In the genomic region with DNA sequence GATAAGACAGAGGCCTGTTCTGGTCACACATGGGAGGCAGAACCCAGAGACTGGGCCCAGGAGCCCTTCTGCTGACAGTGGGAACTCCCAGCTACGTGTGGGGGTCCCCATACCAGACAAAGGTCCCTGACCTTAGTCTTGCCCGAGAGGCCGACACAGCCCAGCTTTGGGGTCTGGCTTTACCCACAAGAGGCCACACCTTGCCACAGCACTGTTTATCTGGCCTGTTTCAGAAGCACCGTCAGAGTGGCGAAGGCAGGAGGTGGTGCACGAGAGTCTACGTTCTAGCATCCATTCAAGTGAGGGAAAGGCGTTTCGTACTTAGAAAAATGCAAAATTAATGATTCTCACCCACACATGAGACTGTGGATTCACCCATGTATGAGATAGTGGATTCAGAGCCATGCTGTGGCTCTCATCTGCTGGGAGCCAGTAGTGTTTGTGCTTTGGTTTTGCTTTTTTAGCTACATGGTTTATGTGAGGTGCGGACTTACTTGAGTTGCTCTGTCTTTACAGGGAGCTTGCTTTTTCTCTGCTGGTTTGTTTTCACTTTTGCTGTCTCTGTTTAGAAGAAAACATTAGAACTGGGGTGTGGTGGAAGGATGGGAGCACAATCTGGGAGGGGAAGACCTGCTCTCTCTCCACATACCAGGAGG, we compare ENCODE assay signal across 18 cellular contexts. TPM values are rescaled to one million over a fixed set of nuclear protein-coding genes. Genes with fewer than 3 reads are reported as not detected.
DNase-seq lines count a peak whose midpoint lies in the region; ATAC-seq, FAIRE-seq and TF ChIP-seq lines count a peak whose summit lies in the region.
"Had no signal": no experiment of that assay in that cellular context is flagged by ENCODE, and none has a peak within 500 bp of the region (broad histone marks: within the 10 kb centered on the region; RNA-seq: fewer than 3 reads in every experiment).

No MANE protein-coding gene starts in this region.

- H3K4me1 Mint-ChIP-seq in stimulated activated naive CD8-positive, alpha-beta T cell treated with anti-CD3 and anti-CD28 coated beads, Interleukin-15, amount 100 ng/mL, for 72 hours: no peaks in the 10 kb centered on the region
- peaks cover 17% of the 10 kb centered on the region for H3K4me1 Mint-ChIP-seq in neural crest cell
- H3K4me1 Mint-ChIP-seq: CD14-positive monocyte; CD4-positive, alpha-beta memory T cell had no signal

- no peak for DNase-seq in stimulated activated naive CD8-positive, alpha-beta T cell treated with anti-CD3 and anti-CD28 coated beads, Interleukin-15, amount 100 ng/mL, for 72 hours
- no peak for DNase-seq in stimulated activated naive CD8-positive, alpha-beta T cell treated with anti-CD3 and anti-CD28 coated beads, Interleukin-15, Interleukin-2, amounts not matched to agents 100 U/mL and 50 U/mL, for 24 hours
- DNase-seq in neural crest cell (ENCODE audit: low read depth, low spot score) (no peak), EL (no peak), HTR-8/SVneo (ENCODE audit: insufficient read length, low spot score) (no peak)
- DNase-seq: 8988T; CD4-positive, alpha-beta memory T cell; DMS153; DMS79 treated with DMSO at 0.1 percent for 48 hours; GOT3; H7; HFFc6 had no signal

- no peak for FAIRE-seq in HTR-8/SVneo (lab: Jason Lieb, UNC)
- FAIRE-seq: GM12878 had no signal

- no peak for ATAC-seq in stimulated activated naive CD8-positive, alpha-beta T cell treated with anti-CD3 and anti-CD28 coated beads, Interleukin-15, amount 100 ng/mL, for 72 hours
- no peak for ATAC-seq in stimulated activated naive CD8-positive, alpha-beta T cell treated with anti-CD3 and anti-CD28 coated beads, Interleukin-15, Interleukin-2, amounts not matched to agents 100 U/mL and 50 U/mL, for 24 hours
- ATAC-seq in HG03457 (IDR thresholded peaks at IDR 0.05; ENCODE audit: unreplicated experiment): no peak
- ATAC-seq: GM12878, HCT116 had no signal

- no peak for TF ChIP-seq CTCF in neural crest cell (conservative IDR thresholded peaks at IDR 0.05)

- no peaks in the 10 kb centered on the region for H3K36me3 Mint-ChIP-seq in neural crest cell (ENCODE audit: low read depth)
- H3K36me3 Mint-ChIP-seq: CD14-positive monocyte; CD4-positive, alpha-beta memory T cell had no signal

- no peaks in the 10 kb centered on the region for H3K9me3 Mint-ChIP-seq in stimulated activated naive CD8-positive, alpha-beta T cell treated with anti-CD3 and anti-CD28 coated beads, Interleukin-15, amount 100 ng/mL, for 72 hours
- H3K9me3 Mint-ChIP-seq in neural crest cell: no peaks in the 10 kb centered on the region
- H3K9me3 Mint-ChIP-seq: CD14-positive monocyte; CD4-positive, alpha-beta memory T cell; HFFc6 had no signal

- H3K27ac ChIP-seq in cingulate gyrus (ENCODE audit: low read depth, low read length): peak overlapping the region; percentile 47
- H3K27ac ChIP-seq: BLaER1 had no signal

- peaks cover 45% of the 10 kb centered on the region for H3K27me3 Mint-ChIP-seq in stimulated activated naive CD8-positive, alpha-beta T cell treated with anti-CD3 and anti-CD28 coated beads, Interleukin-15, amount 100 ng/mL, for 72 hours
- peaks cover 3% of the 10 kb centered on the region for H3K27me3 Mint-ChIP-seq in neural crest cell (ENCODE audit: low read depth)

- peak overlapping the region; percentile 15 to 44 for H3K27ac Mint-ChIP-seq in stimulated activated naive CD8-positive, alpha-beta T cell treated with anti-CD3 and anti-CD28 coated beads, Interleukin-15, amount 100 ng/mL, for 72 hours
- peak overlapping the region; percentile 79 for H3K27ac Mint-ChIP-seq in neural crest cell (ENCODE audit: unreplicated experiment)
- H3K27ac Mint-ChIP-seq: CD14-positive monocyte, HFFc6 had no signal

- no peak overlapping the region for H3K4me3 Mint-ChIP-seq in stimulated activated naive CD8-positive, alpha-beta T cell treated with anti-CD3 and anti-CD28 coated beads, Interleukin-15, amount 100 ng/mL, for 72 hours
- no peak overlapping the region for H3K4me3 Mint-ChIP-seq in neural crest cell
- H3K4me3 Mint-ChIP-seq: CD14-positive monocyte; CD4-positive, alpha-beta memory T cell; HFFc6 had no signal

RNA-seq across cellular contexts. Expression of gene PRODH, which starts 56.6 kb away (rescaled TPM):
- total RNA-seq in neural crest cell: 0.09 and 1.3 TPM in 2 replicates
- total RNA-seq: HFFc6 had no signal
